Comparison of ENCODE assay signal across 17 cellular contexts in the genomic region with DNA sequence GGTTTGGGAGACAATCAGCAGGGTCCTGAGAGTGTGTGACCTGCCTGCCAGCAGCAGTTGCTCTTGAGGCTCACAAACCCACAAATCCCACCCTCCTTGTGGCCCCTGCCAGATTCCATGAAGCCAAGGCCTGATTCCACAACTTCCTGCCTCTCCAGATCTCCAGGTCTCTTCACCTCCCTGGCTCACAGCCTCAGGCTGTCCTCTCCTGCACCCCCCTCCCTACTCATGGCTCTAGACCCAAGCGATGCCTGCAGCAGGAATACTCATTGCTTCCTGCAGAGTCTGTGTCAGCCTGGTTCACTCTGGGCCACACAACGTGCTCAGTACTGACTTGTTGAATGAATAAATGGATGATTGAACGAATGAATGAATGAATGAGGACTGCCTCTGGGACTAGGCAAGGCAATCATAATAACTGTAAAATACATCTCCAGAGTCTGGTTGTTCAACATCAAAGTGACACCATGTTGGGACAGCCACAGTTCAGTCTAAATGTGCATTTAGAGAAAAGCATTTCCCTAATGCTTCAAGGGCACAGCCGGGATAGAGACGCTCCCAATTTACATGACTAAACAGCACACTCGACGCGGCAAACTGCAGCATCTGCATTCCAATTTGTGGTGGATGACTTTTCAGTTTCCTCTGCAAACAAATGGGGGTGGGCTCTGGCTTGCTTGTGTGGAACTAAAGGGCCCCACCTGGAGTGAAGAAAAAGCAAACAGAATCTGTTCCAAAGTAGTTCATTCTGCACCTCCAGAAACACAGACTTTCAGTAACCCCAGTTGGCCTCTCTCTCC.
DNase-seq lines count a peak whose midpoint lies in the region; ATAC-seq lines count a peak whose summit lies in the region.
"Had no signal": no experiment of that assay in that cellular context is flagged by ENCODE, and none has a peak within 500 bp of the region (broad histone marks: within the 10 kb centered on the region; RNA-seq: fewer than 3 reads in every experiment).

No MANE protein-coding gene starts in this region.

- ATAC-seq in activated naive CD8-positive, alpha-beta T cell treated with anti-CD3 and anti-CD28 coated beads, Interleukin-2, amount 10 ng/mL, durations not matched to agents 7 days and 5 days (ENCODE audit: low read depth), result no peak
- ATAC-seq in GM19351 (IDR thresholded peaks at IDR 0.05; ENCODE audit: unreplicated experiment), result no peak
- ATAC-seq: effector memory CD8-positive, alpha-beta T cell; HepG2; right cardiac atrium had no signal

- peaks cover 5% of the 10 kb centered on the region for H3K27me3 Mint-ChIP-seq in activated naive CD8-positive, alpha-beta T cell treated with anti-CD3 and anti-CD28 coated beads, Interleukin-2, amount 10 ng/mL, durations not matched to agents 7 days and 5 days

- no peaks in the 10 kb centered on the region for H3K4me1 Mint-ChIP-seq in activated naive CD8-positive, alpha-beta T cell treated with anti-CD3 and anti-CD28 coated beads, Interleukin-2, amount 10 ng/mL, durations not matched to agents 7 days and 5 days

- no peaks in the 10 kb centered on the region for H3K36me3 Mint-ChIP-seq in activated naive CD8-positive, alpha-beta T cell treated with anti-CD3 and anti-CD28 coated beads, Interleukin-2, amount 10 ng/mL, durations not matched to agents 7 days and 5 days

- no peak overlapping the region for H3K4me3 Mint-ChIP-seq in activated naive CD8-positive, alpha-beta T cell treated with anti-CD3 and anti-CD28 coated beads, Interleukin-2, amount 10 ng/mL, durations not matched to agents 7 days and 5 days
- H3K4me3 Mint-ChIP-seq: effector memory CD8-positive, alpha-beta T cell had no signal

- DNase-seq in ELF-1 (ENCODE audit: low read depth, low spot score) (peak; percentile 89), NCI-H146 treated with DMSO at 0.1 percent for 48 hours (lab: John Stamatoyannopoulos, UW; ENCODE audit: unreplicated experiment) (peak; percentile 32), islet precursor cell (peak; percentile 84), SKM-1 treated with dmso at 0.1 percent for 144 hours (lab: John Stamatoyannopoulos, UW; ENCODE audit: unreplicated experiment) (no peak), cortex of kidney (lab: John Stamatoyannopoulos, UW) (no peak)
- no peak for DNase-seq in activated naive CD8-positive, alpha-beta T cell treated with anti-CD3 and anti-CD28 coated beads, Interleukin-2, amount 10 ng/mL, durations not matched to agents 7 days and 5 days
- DNase-seq in activated CD4-positive, alpha-beta T cell treated with anti-CD3 and anti-CD28 coated beads, Interleukin-2, amount 50 U/mL, for 48 hours, result no peak
- DNase-seq: activated naive CD4-positive, alpha-beta T cell; cerebellar nuclear complex; DMS 273 treated with DMSO at 0.1 percent for 48 hours; effector memory CD8-positive, alpha-beta T cell; NCI-H1436 treated with DMSO at 0.1 percent for 48 hours; NCI-H2227 treated with DMSO at 0.1 percent for 48 hours; right cardiac atrium; Right ventricle myocardium superior had no signal

- POLR2A ChIA-PET in activated naive CD8-positive, alpha-beta T cell treated with anti-CD3 and anti-CD28 coated beads, Interleukin-2, amount 10 ng/mL, durations not matched to agents 7 days and 5 days (lab: Charles Lee), result no interaction called here

- H3K27ac Mint-ChIP-seq in activated naive CD8-positive, alpha-beta T cell treated with anti-CD3 and anti-CD28 coated beads, Interleukin-2, amount 10 ng/mL, durations not matched to agents 7 days and 5 days, result peak overlapping the region; percentile 31
- H3K27ac Mint-ChIP-seq: effector memory CD8-positive, alpha-beta T cell had no signal

- no peaks in the 10 kb centered on the region for H3K9me3 Mint-ChIP-seq in activated naive CD8-positive, alpha-beta T cell treated with anti-CD3 and anti-CD28 coated beads, Interleukin-2, amount 10 ng/mL, durations not matched to agents 7 days and 5 days
- H3K9me3 Mint-ChIP-seq: effector memory CD8-positive, alpha-beta T cell had no signal

Comparison
In these comparisons a context has a peak if more than half of its experiments do, and no peak if none do; other contexts are left out.
1. DNase-seq: peak in ELF-1 (single experiment), NCI-H146 treated with DMSO at 0.1 percent for 48 hours (single experiment) and islet precursor cell (single experiment); none in activated naive CD8-positive, alpha-beta T cell treated with anti-CD3 and anti-CD28 coated beads, Interleukin-2, amount 10 ng/mL, durations not matched to agents 7 days and 5 days (single experiment), activated CD4-positive, alpha-beta T cell treated with anti-CD3 and anti-CD28 coated beads, Interleukin-2, amount 50 U/mL, for 48 hours (0 of 2), SKM-1 treated with dmso at 0.1 percent for 144 hours (single experiment) and cortex of kidney (single experiment).